31 cellular contexts compared by ENCODE assay signal in the genomic region with DNA sequence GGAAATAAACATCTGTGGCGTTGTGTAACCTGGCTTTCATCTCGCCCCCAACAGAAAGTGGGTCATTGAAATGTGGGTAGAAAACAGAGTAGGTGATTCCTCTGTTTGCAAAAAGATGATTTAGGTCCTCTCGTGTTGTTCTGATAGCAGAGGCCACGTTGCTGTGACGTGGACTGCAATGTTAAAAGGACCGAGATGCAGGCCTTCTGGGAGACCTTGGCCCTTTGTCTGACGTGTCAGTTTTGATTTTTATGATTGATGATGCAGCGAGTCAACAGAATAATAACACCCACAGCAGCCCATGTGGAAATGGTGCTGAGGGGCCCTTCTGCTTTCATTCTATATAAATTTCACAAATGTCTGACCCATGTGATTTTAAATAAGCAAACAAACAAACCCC.
"Had no signal": no experiment of that assay in that cellular context is flagged by ENCODE, and none has a peak within 500 bp of the region (broad histone marks: within the 10 kb centered on the region; RNA-seq: fewer than 3 reads in every experiment).

No MANE protein-coding gene starts in this region.

- H3K4me3 ChIP-seq: cardiac muscle cell, SJSA1 had no signal

- H3K27me3 ChIP-seq: cardiac muscle cell, SJSA1 had no signal

- ATAC-seq: activated CD8-positive, alpha-beta memory T cell treated with anti-CD3 and anti-CD28 coated beads, Interleukin-2, amount 10 ng/mL, durations not matched to agents 7 days and 5 days; activated naive CD4-positive, alpha-beta T cell treated with anti-CD3 and anti-CD28 coated beads, Interleukin-2, amount 50 U/mL, for 72 hours; activated naive CD8-positive, alpha-beta T cell treated with anti-CD3 and anti-CD28 coated beads, Interleukin-2, amount 50 U/mL, for 24 hours; Panc1; Right ventricle myocardium inferior; SK-N-SH treated with all-trans-retinoic acid at 6 μM for 48 hours; WTC11 had no signal

- H3K4me3 Mint-ChIP-seq: activated CD8-positive, alpha-beta memory T cell treated with anti-CD3 and anti-CD28 coated beads, Interleukin-2, amount 10 ng/mL, durations not matched to agents 7 days and 5 days; activated naive CD8-positive, alpha-beta T cell treated with anti-CD3 and anti-CD28 coated beads, Interleukin-2, amount 50 U/mL, for 24 hours; activated T-cell treated with anti-CD3 and anti-CD28 coated beads, Interleukin-2, amount 50 U/mL, for 24 hours; brain; WTC11 had no signal

- H3K4me1 Mint-ChIP-seq: activated CD8-positive, alpha-beta memory T cell treated with anti-CD3 and anti-CD28 coated beads, Interleukin-2, amount 10 ng/mL, durations not matched to agents 7 days and 5 days; activated naive CD8-positive, alpha-beta T cell treated with anti-CD3 and anti-CD28 coated beads, Interleukin-2, amount 50 U/mL, for 24 hours had no signal

- H3K36me3 Mint-ChIP-seq: activated CD8-positive, alpha-beta memory T cell treated with anti-CD3 and anti-CD28 coated beads, Interleukin-2, amount 10 ng/mL, durations not matched to agents 7 days and 5 days; activated naive CD4-positive, alpha-beta T cell treated with anti-CD3 and anti-CD28 coated beads, Interleukin-2, amount 50 U/mL, for 72 hours; brain; WTC11 had no signal

- H3K27ac ChIP-seq: cardiac muscle cell, SJSA1 had no signal

- H3K27ac Mint-ChIP-seq: activated CD8-positive, alpha-beta memory T cell treated with anti-CD3 and anti-CD28 coated beads, Interleukin-2, amount 10 ng/mL, durations not matched to agents 7 days and 5 days; activated naive CD4-positive, alpha-beta T cell treated with anti-CD3 and anti-CD28 coated beads, Interleukin-2, amount 50 U/mL, for 72 hours; activated naive CD8-positive, alpha-beta T cell treated with anti-CD3 and anti-CD28 coated beads, Interleukin-2, amount 50 U/mL, for 24 hours; activated T-cell treated with anti-CD3 and anti-CD28 coated beads, Interleukin-2, amount 50 U/mL, for 24 hours; WTC11 had no signal

- H3K9me3 ChIP-seq: SJSA1 had no signal

- H3K36me3 ChIP-seq: cardiac muscle cell, SJSA1 had no signal

- H3K9me3 Mint-ChIP-seq: activated naive CD4-positive, alpha-beta T cell treated with anti-CD3 and anti-CD28 coated beads, Interleukin-2, amount 50 U/mL, for 72 hours; activated naive CD8-positive, alpha-beta T cell treated with anti-CD3 and anti-CD28 coated beads, Interleukin-2, amount 50 U/mL, for 24 hours; activated T-cell treated with anti-CD3 and anti-CD28 coated beads, Interleukin-2, amount 50 U/mL, for 24 hours; brain; WTC11 had no signal

- DNase-seq: activated CD4-positive, alpha-beta T cell treated with anti-CD3 and anti-CD28 coated beads for 48 hours; activated CD4-positive, alpha-beta T cell treated with anti-CD3 and anti-CD28 coated beads, Interleukin-2, amount 50 U/mL, for 48 hours; activated CD4-positive, CD25-positive, alpha-beta regulatory T cell treated with anti-CD3 and anti-CD28 coated beads, Interleukin-2, amount 50 U/mL, for 72 hours; activated CD8-positive, alpha-beta memory T cell treated with anti-CD3 and anti-CD28 coated beads, Interleukin-2, amount 10 ng/mL, durations not matched to agents 7 days and 5 days; activated effector memory CD4-positive, alpha-beta T cell treated with anti-CD3 and anti-CD28 coated beads, Interleukin-2, amount 50 U/mL, for 16 hours; activated naive CD4-positive, alpha-beta T cell treated with Interleukin-2 at 50 U/mL for 16 hours; activated naive CD8-positive, alpha-beta T cell treated with anti-CD3 and anti-CD28 coated beads, Interleukin-2, amount 50 U/mL, for 24 hours; activated T-cell treated with anti-CD3 and anti-CD28 coated beads, Interleukin-2, amount 50 U/mL, for 24 hours; amygdala; KG1; NCI-H1092 treated with DMSO at 0.1 percent for 48 hours; NCI-H1436 treated with DMSO at 0.1 percent for 48 hours; NCI-H187 treated with DMSO at 0.1 percent for 48 hours; NCI-H2081 treated with DMSO at 0.1 percent for 48 hours; NCI-H2171 treated with DMSO at 0.1 percent for 48 hours; NCI-H345; NCI-H510A; NCI-H526 treated with DMSO at 0.1 percent for 48 hours; NK-92 treated with Interleukin-12 subunit alpha and Interleukin-12 subunit beta, amount 100 ng/mL, for 24 hours; OCI-M1; RPMI8226; SW 1271 had no signal

- FAIRE-seq: astrocyte had no signal
